In genomic region chr3:186665484-186666188, GRCh38 we compare ENCODE assay signal across 1 cellular context.
TF ChIP-seq lines count a peak whose summit lies in the region.

Gene HRG, plus strand, starts transcription at chr3:186666014. Its CDS starts 18 bp downstream, at chr3:186666032.

TF ChIP-seq in HepG2, 621 proteins besides CTCF, POLR2A, EP300 and RAD21 (continued from another document):
- TF ChIP-seq NR0B2 (CRISPR knock-in tag; IDR thresholded peaks at IDR 0.05) = no peak
- TF ChIP-seq SALL1 (CRISPR knock-in tag; IDR thresholded peaks at IDR 0.05) = peak; percentile 74; the same call in 1 of the 2 replicates
- TF ChIP-seq E2F5 (CRISPR knock-in tag; conservative IDR thresholded peaks at IDR 0.05) = no peak
- no peak for TF ChIP-seq ZNF713 (CRISPR knock-in tag; IDR thresholded peaks at IDR 0.05)
- no peak for TF ChIP-seq CAMTA2 (CRISPR knock-in tag; IDR thresholded peaks at IDR 0.05; ENCODE audit: borderline replicate concordance)
- no peak for TF ChIP-seq EHMT2 (IDR thresholded peaks at IDR 0.05; ENCODE audit: borderline replicate concordance, low read depth, low read length)
- no peak for TF ChIP-seq SOX6 (IDR thresholded peaks at IDR 0.05)
- peak; percentile 45; the same call in 1 of the 2 replicates for TF ChIP-seq SOX6 (CRISPR knock-in tag; IDR thresholded peaks at IDR 0.05)
- 0 out of 2 replicates have a peak, but pooled peaks have one; percentile 9 for TF ChIP-seq TCF7 (IDR thresholded peaks at IDR 0.05; ENCODE audit: low read depth)
- no peak for TF ChIP-seq YEATS2 (CRISPR knock-in tag; IDR thresholded peaks at IDR 0.05; ENCODE audit: borderline replicate concordance)
- TF ChIP-seq NR2F6 (IDR thresholded peaks at IDR 0.05) = peak; percentile 83
- peak; percentile 80 for TF ChIP-seq NR2F6 (CRISPR knock-in tag; IDR thresholded peaks at IDR 0.05)
- TF ChIP-seq CEBPG (CRISPR knock-in tag; IDR thresholded peaks at IDR 0.05) = peak; percentile 42; the same call in 1 of the 2 replicates
- TF ChIP-seq ZNF326 (CRISPR knock-in tag; IDR thresholded peaks at IDR 0.05; ENCODE audit: borderline replicate concordance) = no peak
- 0 out of 2 replicates have a peak, but pooled peaks have one; percentile 37 for TF ChIP-seq PHF21A (CRISPR knock-in tag; IDR thresholded peaks at IDR 0.05)
- peak; percentile 50 for TF ChIP-seq FOXA3 (CRISPR knock-in tag; IDR thresholded peaks at IDR 0.05)
- TF ChIP-seq ARID4A (CRISPR knock-in tag; IDR thresholded peaks at IDR 0.05; ENCODE audit: borderline replicate concordance) = no peak
- TF ChIP-seq GMEB1 (CRISPR knock-in tag; IDR thresholded peaks at IDR 0.05; ENCODE audit: borderline replicate concordance) = no peak
- peak; percentile 25 for TF ChIP-seq TEAD3 (CRISPR knock-in tag; optimal IDR thresholded peaks at IDR 0.05; ENCODE audit: borderline replicate concordance)
- no peak for TF ChIP-seq MEF2D (CRISPR knock-in tag; IDR thresholded peaks at IDR 0.05)
- no peak for TF ChIP-seq RBM22 (optimal IDR thresholded peaks at IDR 0.05; ENCODE audit: low read length)
- no peak for TF ChIP-seq EEA1 (CRISPR knock-in tag; IDR thresholded peaks at IDR 0.05; ENCODE audit: borderline replicate concordance)
- TF ChIP-seq FOXO1 (CRISPR knock-in tag; IDR thresholded peaks at IDR 0.05) = peak; percentile 53; the same call in 1 of the 2 replicates
- TF ChIP-seq ZNF709 (CRISPR knock-in tag; IDR thresholded peaks at IDR 0.05) = no peak
- no peak for TF ChIP-seq ZNF124 (CRISPR knock-in tag; IDR thresholded peaks at IDR 0.05)
- no peak for TF ChIP-seq ZNF329 (CRISPR knock-in tag; IDR thresholded peaks at IDR 0.05; ENCODE audit: low read depth)
- TF ChIP-seq CERS6 (CRISPR knock-in tag; IDR thresholded peaks at IDR 0.05) = no peak
- no peak for TF ChIP-seq ZSCAN29 (CRISPR knock-in tag; conservative IDR thresholded peaks at IDR 0.05)
- TF ChIP-seq NR2F1 (CRISPR knock-in tag; IDR thresholded peaks at IDR 0.05) = peak; percentile 58 to 86; a peak in 3 of 4 replicates
- TF ChIP-seq ZSCAN30 (CRISPR knock-in tag; IDR thresholded peaks at IDR 0.05) = no peak
- no peak for TF ChIP-seq ZBTB38 (CRISPR knock-in tag; IDR thresholded peaks at IDR 0.05)
- no peak for TF ChIP-seq DR1 (CRISPR knock-in tag; IDR thresholded peaks at IDR 0.05)
- TF ChIP-seq MXI1 (IDR thresholded peaks at IDR 0.05; ENCODE audit: borderline replicate concordance, low read depth, low read length) = no peak
- TF ChIP-seq ZNF772 (CRISPR knock-in tag; IDR thresholded peaks at IDR 0.05) = no peak
